In the genomic region with DNA sequence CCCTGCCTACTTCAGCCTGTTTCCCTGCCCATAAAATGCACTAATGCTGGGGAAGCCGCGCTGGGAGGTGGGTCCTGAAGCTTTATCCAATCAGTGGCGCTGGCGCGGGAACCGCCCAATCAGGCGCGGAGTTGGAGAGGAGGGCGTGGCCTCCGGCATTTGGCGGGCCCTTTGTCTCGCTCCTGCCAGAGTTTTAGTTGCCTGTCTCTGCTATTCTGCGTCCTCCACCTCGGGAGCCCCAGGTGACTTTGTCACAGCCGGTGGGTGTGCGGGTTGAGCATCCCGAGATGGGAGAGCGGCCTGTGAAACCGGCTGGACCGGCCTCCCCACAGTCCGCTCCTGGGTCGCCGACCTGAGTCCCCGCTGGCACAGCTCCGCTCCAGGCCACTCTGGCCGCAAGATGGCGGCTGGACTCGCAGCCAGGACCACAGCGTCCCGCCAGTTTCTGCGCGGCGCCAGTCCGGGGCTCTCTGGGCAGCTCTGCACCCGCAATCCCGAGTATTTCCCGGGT, we compare ENCODE assay signal across 8 cellular contexts. TPM values are rescaled to one million over a fixed set of nuclear protein-coding genes. Genes with fewer than 3 reads are reported as not detected.
A peak's percentile ranks its signal among the peaks of the same experiment; 100 is the strongest.
DNase-seq lines count a peak whose midpoint lies in the region; TF ChIP-seq lines count a peak whose summit lies in the region.

No MANE protein-coding gene starts in this region.

- H3K4me3 Mint-ChIP-seq in glutamatergic neuron (ENCODE audit: unreplicated experiment) = peak overlapping the region; percentile 70

- TF ChIP-seq POLR2A in stomach (IDR thresholded peaks at IDR 0.05) = no peak

- H3K79me2 ChIP-seq in OCI-LY7 (ENCODE audit: insufficient read depth, low read depth, low read length) = peaks cover 4% of the 10 kb centered on the region; the same call in 1 of the 2 replicates

- H3K4me2 ChIP-seq in OCI-LY7 (ENCODE audit: low read length) = peak overlapping the region; percentile 62

- no peak for TF ChIP-seq EP300 in stomach (IDR thresholded peaks at IDR 0.05)

- no peaks in the 10 kb centered on the region for H3K9me2 ChIP-seq in OCI-LY7 (ENCODE audit: insufficient read depth, low read length)

- no peak for TF ChIP-seq CTCF in GM12864 (IDR thresholded peaks at IDR 0.05; ENCODE audit: low read depth, low read length, missing control alignments)
- no peak for TF ChIP-seq CTCF in OCI-LY7 (conservative IDR thresholded peaks at IDR 0.05; ENCODE audit: low read length)
- no peak for TF ChIP-seq CTCF in glutamatergic neuron (IDR thresholded peaks at IDR 0.05; ENCODE audit: partially characterized antibody, unreplicated experiment)
- no peak for TF ChIP-seq CTCF in stomach (IDR thresholded peaks at IDR 0.05)

- WGBS in stomach, 5 donors = 1 to 4% (median 3%) methylated on average over 28 to 37 of the region's 37 CpGs

- peaks cover 0 to 21% (median 0%) of the 10 kb centered on the region in 3 donors for H3K27me3 ChIP-seq in stomach

- POLR2A ChIA-PET in OCI-LY7 (lab: Charles Lee) = interaction anchor here (0.6 to 1.7 kb wide), 5 partner anchors 9 to 375 kb away, joined by 3 to 7 read pairs (median 3); a partner anchor contains a TSS

- no peaks in the 10 kb centered on the region for H3K9me3 Mint-ChIP-seq in glutamatergic neuron (ENCODE audit: unreplicated experiment)

- intact Hi-C loops in OCI-LY7 (cut with micrococcal nuclease; ENCODE audit: unreplicated experiment) (no loop called here), stomach (cut with DNase I; ENCODE audit: low total_unique reads) (no loop called here)

- H3K4me3 ChIP-seq in GM12864 (ENCODE audit: low read depth, low read length) (peak overlapping the region; percentile 28; the same call in 1 of the 2 replicates), OCI-LY7 (ENCODE audit: low read depth, low read length, poor library complexity, severe bottlenecking) (peak overlapping the region; percentile 79), stomach (peak overlapping the region; percentile 46 to 55 (median 52))

- BruUV-seq in OCI-LY7 (replicated peaks; lab: Mats Ljungman, UMichigan) = TSS peak; percentile 64

- H2AFZ ChIP-seq in OCI-LY7 (ENCODE audit: low read length) = peak overlapping the region; percentile 4; the same call in 1 of the 2 replicates

- DNase-seq in GM12864 (ENCODE audit: low read depth) (peak; percentile 13), OCI-LY7 (ENCODE audit: low spot score) (peak; percentile 89), glutamatergic neuron (peak; percentile 78), occipital lobe (lab: John Stamatoyannopoulos, UW) (peak; percentile 64), stomach (peak; percentile 75), NCI-H1436 treated with DMSO at 0.1 percent for 48 hours (lab: John Stamatoyannopoulos, UW) (no peak), KBM-7 (no peak)
- peak; percentile 74 for DNase-seq in activated naive CD4-positive, alpha-beta T cell treated with Interleukin-2 at 50 U/mL for 16 hours

- H3K27ac ChIP-seq in OCI-LY7 (ENCODE audit: low read depth, low read length, poor library complexity, severe bottlenecking) = peak overlapping the region; percentile 25
- no peak overlapping the region for H3K27ac ChIP-seq in stomach

- H3K36me3 Mint-ChIP-seq in glutamatergic neuron (ENCODE audit: unreplicated experiment) = no peaks in the 10 kb centered on the region

- no peaks in the 10 kb centered on the region for H3K9me3 ChIP-seq in OCI-LY7 (ENCODE audit: low read length)
- peaks cover 0 to 27% (median 5%) of the 10 kb centered on the region in 4 donors for H3K9me3 ChIP-seq in stomach

- no peaks in the 10 kb centered on the region for H4K20me1 ChIP-seq in OCI-LY7 (ENCODE audit: insufficient read depth, low read length)

- CTCF ChIA-PET in OCI-LY7 (lab: Charles Lee; ENCODE audit: unreplicated experiment) = no interaction called here

- no peaks in the 10 kb centered on the region for H3K4me1 Mint-ChIP-seq in glutamatergic neuron (ENCODE audit: low read depth, unreplicated experiment)

- peaks cover 4% of the 10 kb centered on the region for H3K4me1 ChIP-seq in OCI-LY7 (ENCODE audit: insufficient read depth, low read length, poor library complexity, severe bottlenecking)
- peaks cover 11 to 15% (median 12%) of the 10 kb centered on the region in 4 donors for H3K4me1 ChIP-seq in stomach

- peaks cover 2% of the 10 kb centered on the region for H3K27me3 Mint-ChIP-seq in glutamatergic neuron (ENCODE audit: unreplicated experiment)

- no peaks in the 10 kb centered on the region for H3K36me3 ChIP-seq in OCI-LY7 (ENCODE audit: insufficient read depth, low read length)
- H3K36me3 ChIP-seq in stomach = no peaks in the 10 kb centered on the region

- in situ Hi-C loops in KBM-7 (cut with MboI; ENCODE audit: low pct_unique_long_range_greater_than_20kb, low sequenced_read_pairs) = no loop called here

- H3K27ac Mint-ChIP-seq in glutamatergic neuron (ENCODE audit: unreplicated experiment) = no peak overlapping the region

RNA-seq across cellular contexts. Expression of a gene that starts 30.7 kb away (rescaled TPM):
- 12.8 and 19.8 TPM in 2 replicates for total RNA-seq in OCI-LY7 (2014; rRNA removed; shearing (Covaris generic))
- total RNA-seq in OCI-LY7 (2022) (24.6 and 30.7 TPM in 2 replicates), glutamatergic neuron (ENCODE audit: unreplicated experiment) (29.8 TPM), occipital lobe (25.9 TPM), stomach (10 to 100 TPM in 3 of 5 donors, 1 to 10 TPM in 2; 5.4 to 28.6 (median 10.3) TPM)
- polyA plus RNA-seq in stomach = 1 to 10 TPM; 2.7 to 7.5 (median 3.5) TPM

Comparison
In these comparisons a context has a peak if more than half of its experiments do, and no peak if none do; other contexts are left out.
1. DNase-seq: peak in GM12864 (single experiment), OCI-LY7 (single experiment), activated naive CD4-positive, alpha-beta T cell treated with Interleukin-2 at 50 U/mL for 16 hours (single experiment), glutamatergic neuron (single experiment), occipital lobe (single experiment) and stomach (single experiment); none in NCI-H1436 treated with DMSO at 0.1 percent for 48 hours (single experiment) and KBM-7 (single experiment).
2. H3K4me3 ChIP-seq: peak in every context shown above with its lines; median percentile 79 in OCI-LY7; 52 in stomach; 28 in GM12864.